In the genomic region with DNA sequence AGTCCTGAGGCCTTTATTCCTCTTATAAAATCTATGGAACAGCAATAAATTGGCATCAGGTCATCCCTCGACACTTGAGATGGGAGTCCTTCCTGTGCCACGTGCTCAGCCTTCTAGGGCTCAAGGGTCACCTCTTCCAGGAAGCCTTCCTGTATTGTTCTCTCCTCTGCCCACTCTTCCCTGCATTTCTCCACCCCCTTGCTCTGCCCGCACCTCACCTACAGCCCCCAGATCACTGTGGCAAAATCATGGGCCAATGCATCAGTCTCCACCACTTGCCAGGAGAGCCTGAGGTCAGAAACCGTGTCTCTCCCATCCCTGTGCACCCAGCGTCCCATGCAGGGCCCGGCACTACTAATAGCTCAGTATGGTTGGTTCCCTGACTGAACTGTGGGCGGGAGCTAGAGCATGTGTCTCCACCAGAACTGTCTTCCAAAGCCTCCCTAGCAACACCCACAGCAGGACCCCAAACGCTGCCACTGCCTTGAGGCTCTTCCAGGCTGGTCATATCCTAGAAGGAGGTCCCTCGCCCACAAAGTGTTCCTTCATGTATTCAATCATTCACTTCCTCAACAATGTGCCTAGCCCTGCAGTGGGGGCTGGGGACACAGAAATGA, we compare ENCODE assay signal across 11 cellular contexts. TPM values are rescaled to one million over a fixed set of nuclear protein-coding genes. Genes with fewer than 3 reads are reported as not detected.
A peak's percentile ranks its signal among the peaks of the same experiment; 100 is the strongest.
DNase-seq lines count a peak whose midpoint lies in the region; ATAC-seq and TF ChIP-seq lines count a peak whose summit lies in the region.
"Had no signal": no experiment of that assay in that cellular context is flagged by ENCODE, and none has a peak within 500 bp of the region (broad histone marks: within the 10 kb centered on the region; RNA-seq: fewer than 3 reads in every experiment).

No MANE protein-coding gene starts in this region.

- TF ChIP-seq CTCF in AG04450 (IDR thresholded peaks at IDR 0.05; ENCODE audit: low read depth, low read length) (no peak), PC-9 (conservative IDR thresholded peaks at IDR 0.05) (no peak), endodermal cell (conservative IDR thresholded peaks at IDR 0.05) (no peak)

- no peaks in the 10 kb centered on the region; the same call in 1 of the 2 replicates for H3F3A ChIP-seq in PC-9 (ENCODE audit: insufficient read depth, low read depth)

- H3K27me3 ChIP-seq in AG04450 (ENCODE audit: control insufficient read depth, insufficient read depth, low read length) (no peaks in the 10 kb centered on the region), PC-9 (ENCODE audit: insufficient read depth, low read depth) (no peaks in the 10 kb centered on the region), endodermal cell (ENCODE audit: control insufficient read depth, insufficient read depth, low read length, poor library complexity, severe bottlenecking) (no peaks in the 10 kb centered on the region), rectal smooth muscle tissue (ENCODE audit: control insufficient read depth, insufficient read depth, low read length) (no peaks in the 10 kb centered on the region)

- no peak overlapping the region for H3K27ac Mint-ChIP-seq in endodermal cell

- H3K4me3 ChIP-seq in AG04450 (ENCODE audit: low read depth, low read length) (no peak overlapping the region), PC-9 (peak overlapping the region; percentile 12; the same call in 1 of the 2 replicates), endodermal cell (ENCODE audit: low read length) (no peak overlapping the region), rectal smooth muscle tissue (ENCODE audit: low read length) (no peak overlapping the region)

- H2AFZ ChIP-seq in PC-9 = peak overlapping the region; percentile 53; the same call in 1 of the 2 replicates

- H3K9me2 ChIP-seq in PC-9 (ENCODE audit: insufficient read depth) = no peaks in the 10 kb centered on the region

- peaks cover 18% of the 10 kb centered on the region for H3K9me3 ChIP-seq in AG04450 (ENCODE audit: control insufficient read depth, insufficient read depth, low read length)
- H3K9me3 ChIP-seq in PC-9 (ENCODE audit: insufficient read depth, low read depth) = no peaks in the 10 kb centered on the region
- H3K9me3 ChIP-seq in endodermal cell (ENCODE audit: control insufficient read depth, low read length) = peaks cover 14% of the 10 kb centered on the region

- POLR2A ChIA-PET in AG04450 (lab: Yijun Ruan, JAX) = interaction anchor here (0.9 to 1.3 kb wide), 5 partner anchors 13 to 31 kb away, joined by 3 to 5 read pairs (median 4); a partner anchor contains a TSS
- POLR2A ChIA-PET in PC-9 (lab: Charles Lee; ENCODE audit: unreplicated experiment) = interaction anchor here (0.6 to 0.8 kb wide), 2 partner anchors 50 to 52 kb away, joined by 3 to 7 read pairs; no protein-coding TSS in a partner anchor

- CTCF ChIA-PET in AG04450 (lab: Charles Lee) (interaction anchor here (1.1 to 1.5 kb wide), 3 partner anchors 10 to 44 kb away, joined by 4 to 5 read pairs (median 4); no protein-coding TSS in a partner anchor), PC-9 (lab: Charles Lee) (interaction anchor here (0.6 kb wide), 1 partner anchor 14 kb away, joined by 4 read pairs; no protein-coding TSS in a partner anchor)

- no peak for ATAC-seq in GM21423 (IDR thresholded peaks at IDR 0.05; ENCODE audit: unreplicated experiment)

- H3K36me3 ChIP-seq in PC-9 (ENCODE audit: low read depth) (no peaks in the 10 kb centered on the region), endodermal cell (ENCODE audit: control insufficient read depth, insufficient read depth, low read length) (no peaks in the 10 kb centered on the region), rectal smooth muscle tissue (ENCODE audit: control insufficient read depth, insufficient read depth, low read length) (no peaks in the 10 kb centered on the region)

- H3K4me1 ChIP-seq in PC-9 (replicated peaks; ENCODE audit: insufficient read depth) = peaks cover 10% of the 10 kb centered on the region
- no peaks in the 10 kb centered on the region for H3K4me1 ChIP-seq in endodermal cell (ENCODE audit: control insufficient read depth, insufficient read depth, low read length)
- no peaks in the 10 kb centered on the region for H3K4me1 ChIP-seq in rectal smooth muscle tissue (ENCODE audit: control insufficient read depth, insufficient read depth, low read length)

- peak overlapping the region; percentile 84 for H3K27ac ChIP-seq in AG04450 (ENCODE audit: low read depth, low read length)
- H3K27ac ChIP-seq in PC-9 = peak overlapping the region; percentile 24
- H3K27ac ChIP-seq in endodermal cell (ENCODE audit: low read depth, low read length) = no peak overlapping the region
- H3K27ac ChIP-seq in rectal smooth muscle tissue (ENCODE audit: low read depth, low read length) = peak overlapping the region; percentile 24
- H3K27ac ChIP-seq: HL-60 had no signal

- H3K4me3 Mint-ChIP-seq in endodermal cell = no peak overlapping the region
- H3K4me3 Mint-ChIP-seq: CD4-positive, CD25-positive, alpha-beta regulatory T cell had no signal

- intact Hi-C loops in PC-9 (cut with micrococcal nuclease; ENCODE audit: unreplicated experiment) = loop anchor here (1.0 kb wide), 1 partner anchor 24 kb away; no protein-coding TSS in a partner anchor

- H3K79me2 ChIP-seq in PC-9 (ENCODE audit: low read depth) = no peaks in the 10 kb centered on the region

- H4K20me1 ChIP-seq in PC-9 (ENCODE audit: insufficient read depth) = no peaks in the 10 kb centered on the region

- H3K27me3 Mint-ChIP-seq in endodermal cell (ENCODE audit: insufficient read depth) = peaks cover 35% of the 10 kb centered on the region

- H3K4me2 ChIP-seq in PC-9 = peak overlapping the region; percentile 70

- DNase-seq in AG04450 (ENCODE audit: low read depth, low spot score) (no peak), PC-9 (no peak), endodermal cell (peak; percentile 68), LoVo (ENCODE audit: low spot score) (no peak)
- DNase-seq in activated CD4-positive, CD25-positive, alpha-beta regulatory T cell (lab: John Stamatoyannopoulos, UW) = no peak
- no peak for DNase-seq in stimulated activated CD4-positive, alpha-beta T cell treated with anti-CD3 and anti-CD28 coated beads, Interleukin-1b, Interleukin-23, amount 100 ng/mL, for 48 hours
- DNase-seq: CD4-positive, CD25-positive, alpha-beta regulatory T cell; NCI-H446 treated with DMSO at 0.1 percent for 48 hours had no signal

- WGBS in endodermal cell (ENCODE audit: insufficient coverage in 1 of 2, insufficient read length in 1 of 2), 2 experiments = 85 to 86% methylated on average over 7 to 9 of the region's 9 CpGs

- H3K9ac ChIP-seq in endodermal cell (ENCODE audit: extremely low read depth, low read length, poor library complexity, severe bottlenecking) = no peak overlapping the region
- H3K9ac ChIP-seq in rectal smooth muscle tissue (ENCODE audit: low read length) = no peak overlapping the region

- no peaks in the 10 kb centered on the region for H3K36me3 Mint-ChIP-seq in endodermal cell (ENCODE audit: low read depth)
- H3K36me3 Mint-ChIP-seq: CD4-positive, CD25-positive, alpha-beta regulatory T cell had no signal

- peaks cover 7% of the 10 kb centered on the region for H3K9me3 Mint-ChIP-seq in endodermal cell

- TSS peak; percentile 91 for BruUV-seq in PC-9 (replicated peaks; lab: Mats Ljungman, UMichigan)

- peaks cover 8% of the 10 kb centered on the region for H3K4me1 Mint-ChIP-seq in endodermal cell

RNA-seq across cellular contexts. Expression of a gene that starts 13.5 kb away (rescaled TPM):
- polyA plus RNA-seq in AG04450 (2011; rRNA removed) = 98.8 and 147 TPM in 2 replicates
- 187 and 265 TPM in 2 replicates for polyA minus RNA-seq in AG04450 (2011; rRNA and poly(A)+ RNA removed)
- total RNA-seq in PC-9 (2021) (10.3 and 18.4 TPM in 2 replicates), endodermal cell (10 to 100 TPM in 1 of 2 donors, 1 to 10 TPM in 1; 9.2 to 11.0 TPM)
- polyA plus RNA-seq in endodermal cell (2013, experiment 1 of 2) = 16.8 TPM
- 18.1 TPM for polyA plus RNA-seq in endodermal cell (2013, experiment 2 of 2)
